In the genomic region with DNA sequence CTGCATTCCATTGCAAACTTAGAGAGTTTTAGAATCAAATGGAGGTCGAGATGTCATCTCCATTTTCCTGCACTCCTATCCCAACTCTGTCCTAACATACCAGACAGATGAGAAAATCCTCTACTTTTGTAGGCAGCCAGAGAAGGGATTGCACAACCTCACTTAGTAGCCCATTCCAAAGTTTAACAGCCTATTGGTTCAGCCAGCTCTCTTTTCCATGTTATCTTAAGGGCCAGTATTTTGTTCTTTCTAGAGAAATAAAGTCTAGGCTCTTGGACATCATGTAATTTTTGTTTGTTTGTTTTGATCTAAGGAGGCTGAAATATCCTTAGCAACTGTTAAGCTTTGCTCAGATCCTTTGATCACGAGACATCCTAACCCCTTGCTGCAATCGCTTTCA, we compare ENCODE assay signal across 1 cellular context.
TF ChIP-seq lines count a peak whose summit lies in the region.

No MANE protein-coding gene starts in this region.

TF ChIP-seq in liver, 16 proteins besides CTCF, POLR2A, EP300 and RAD21 (continued from another document):
- TF ChIP-seq, protein P1, sequence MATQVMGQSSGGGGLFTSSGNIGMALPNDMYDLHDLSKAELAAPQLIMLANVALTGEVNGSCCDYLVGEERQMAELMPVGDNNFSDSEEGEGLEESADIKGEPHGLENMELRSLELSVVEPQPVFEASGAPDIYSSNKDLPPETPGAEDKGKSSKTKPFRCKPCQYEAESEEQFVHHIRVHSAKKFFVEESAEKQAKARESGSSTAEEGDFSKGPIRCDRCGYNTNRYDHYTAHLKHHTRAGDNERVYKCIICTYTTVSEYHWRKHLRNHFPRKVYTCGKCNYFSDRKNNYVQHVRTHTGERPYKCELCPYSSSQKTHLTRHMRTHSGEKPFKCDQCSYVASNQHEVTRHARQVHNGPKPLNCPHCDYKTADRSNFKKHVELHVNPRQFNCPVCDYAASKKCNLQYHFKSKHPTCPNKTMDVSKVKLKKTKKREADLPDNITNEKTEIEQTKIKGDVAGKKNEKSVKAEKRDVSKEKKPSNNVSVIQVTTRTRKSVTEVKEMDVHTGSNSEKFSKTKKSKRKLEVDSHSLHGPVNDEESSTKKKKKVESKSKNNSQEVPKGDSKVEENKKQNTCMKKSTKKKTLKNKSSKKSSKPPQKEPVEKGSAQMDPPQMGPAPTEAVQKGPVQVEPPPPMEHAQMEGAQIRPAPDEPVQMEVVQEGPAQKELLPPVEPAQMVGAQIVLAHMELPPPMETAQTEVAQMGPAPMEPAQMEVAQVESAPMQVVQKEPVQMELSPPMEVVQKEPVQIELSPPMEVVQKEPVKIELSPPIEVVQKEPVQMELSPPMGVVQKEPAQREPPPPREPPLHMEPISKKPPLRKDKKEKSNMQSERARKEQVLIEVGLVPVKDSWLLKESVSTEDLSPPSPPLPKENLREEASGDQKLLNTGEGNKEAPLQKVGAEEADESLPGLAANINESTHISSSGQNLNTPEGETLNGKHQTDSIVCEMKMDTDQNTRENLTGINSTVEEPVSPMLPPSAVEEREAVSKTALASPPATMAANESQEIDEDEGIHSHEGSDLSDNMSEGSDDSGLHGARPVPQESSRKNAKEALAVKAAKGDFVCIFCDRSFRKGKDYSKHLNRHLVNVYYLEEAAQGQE (IDR thresholded peaks at IDR 0.05) = no peak
- TF ChIP-seq, protein P2, sequence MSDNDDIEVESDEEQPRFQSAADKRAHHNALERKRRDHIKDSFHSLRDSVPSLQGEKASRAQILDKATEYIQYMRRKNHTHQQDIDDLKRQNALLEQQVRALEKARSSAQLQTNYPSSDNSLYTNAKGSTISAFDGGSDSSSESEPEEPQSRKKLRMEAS (IDR thresholded peaks at IDR 0.05) = no peak
- TF ChIP-seq GABPA (IDR thresholded peaks at IDR 0.05 in 1 of 2, conservative IDR thresholded peaks at IDR 0.05 in 1 of 2) (no peak), HNF4A (conservative IDR thresholded peaks at IDR 0.05) (peak; percentile 67 to 71), JUND (IDR thresholded peaks at IDR 0.05) (peak; percentile 61), HNF4G (IDR thresholded peaks at IDR 0.05) (peak; percentile 11), FOXA1 (IDR thresholded peaks at IDR 0.05) (no peak), EGR1 (IDR thresholded peaks at IDR 0.05; ENCODE audit: low read depth in 2 of 2) (no peak), FOXA2 (IDR thresholded peaks at IDR 0.05) (no peak)
- TF ChIP-seq, protein P3, sequence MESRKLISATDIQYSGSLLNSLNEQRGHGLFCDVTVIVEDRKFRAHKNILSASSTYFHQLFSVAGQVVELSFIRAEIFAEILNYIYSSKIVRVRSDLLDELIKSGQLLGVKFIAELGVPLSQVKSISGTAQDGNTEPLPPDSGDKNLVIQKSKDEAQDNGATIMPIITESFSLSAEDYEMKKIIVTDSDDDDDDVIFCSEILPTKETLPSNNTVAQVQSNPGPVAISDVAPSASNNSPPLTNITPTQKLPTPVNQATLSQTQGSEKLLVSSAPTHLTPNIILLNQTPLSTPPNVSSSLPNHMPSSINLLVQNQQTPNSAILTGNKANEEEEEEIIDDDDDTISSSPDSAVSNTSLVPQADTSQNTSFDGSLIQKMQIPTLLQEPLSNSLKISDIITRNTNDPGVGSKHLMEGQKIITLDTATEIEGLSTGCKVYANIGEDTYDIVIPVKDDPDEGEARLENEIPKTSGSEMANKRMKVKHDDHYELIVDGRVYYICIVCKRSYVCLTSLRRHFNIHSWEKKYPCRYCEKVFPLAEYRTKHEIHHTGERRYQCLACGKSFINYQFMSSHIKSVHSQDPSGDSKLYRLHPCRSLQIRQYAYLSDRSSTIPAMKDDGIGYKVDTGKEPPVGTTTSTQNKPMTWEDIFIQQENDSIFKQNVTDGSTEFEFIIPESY (IDR thresholded peaks at IDR 0.05) = no peak
TF ChIP-seq in liver: peak in this region for 7.
